8 cellular contexts compared by ENCODE assay signal in genomic region chr1:209335090-209335692, GRCh38.
DNase-seq lines count a peak whose midpoint lies in the region; ATAC-seq and TF ChIP-seq lines count a peak whose summit lies in the region.

No MANE protein-coding gene starts in this region.

- POLR2A ChIA-PET in Panc1 (lab: Charles Lee) = no interaction called here

- CTCF ChIA-PET in Panc1 (lab: Charles Lee) = no interaction called here

- no peaks in the 10 kb centered on the region for H3K27me3 ChIP-seq in Panc1 (ENCODE audit: control insufficient read depth, insufficient read depth, low read length)

- H3K27ac ChIP-seq in Panc1 (ENCODE audit: low read length) = no peak overlapping the region

- H3K4me1 ChIP-seq in Panc1 (ENCODE audit: control insufficient read depth, insufficient read depth, low read length) = no peaks in the 10 kb centered on the region

- in situ Hi-C loops in Panc1 (cut with HindIII; ENCODE audit: low pct_unique_long_range_greater_than_20kb, low sequenced_read_pairs) = no loop called here

- no peaks in the 10 kb centered on the region for H3K36me3 ChIP-seq in Panc1 (ENCODE audit: control insufficient read depth, insufficient read depth, low read length)

- ATAC-seq in GM19043 (IDR thresholded peaks at IDR 0.05; ENCODE audit: low read depth, unreplicated experiment) (peak; percentile 92), HG03139 (IDR thresholded peaks at IDR 0.05; ENCODE audit: unreplicated experiment) (peak; percentile 90), Panc1 (peak; percentile 76)

- peak; percentile 79 for TF ChIP-seq CTCF in Panc1 (IDR thresholded peaks at IDR 0.05)
- peak; percentile 86 for TF ChIP-seq CTCF in fibroblast of mammary gland (conservative IDR thresholded peaks at IDR 0.05; ENCODE audit: control insufficient read depth, insufficient read depth, low read depth, low read length)

- no peak overlapping the region for H3K4me3 ChIP-seq in Panc1 (ENCODE audit: low read depth in 2 of 2, low read length in 2 of 2)
- no peak overlapping the region for H3K4me3 ChIP-seq in fibroblast of mammary gland (ENCODE audit: control insufficient read depth, low read depth, low read length)

- intact Hi-C loops in Panc1 (cut with micrococcal nuclease; ENCODE audit: unreplicated experiment) = no loop called here

- H3K9me3 ChIP-seq in Panc1 (ENCODE audit: control insufficient read depth, insufficient read depth, low read depth, low read length) = no peaks in the 10 kb centered on the region

- no TSS peak for BruUV-seq in Panc1 (replicated peaks; lab: Mats Ljungman, UMichigan)

- DNase-seq in NK-92 treated with Interleukin-12 subunit alpha and Interleukin-12 subunit beta, amount 100 ng/mL, for 24 hours (lab: John Stamatoyannopoulos, UW) = peak; percentile 3
- DNase-seq in NK-92 (lab: John Stamatoyannopoulos, UW; ENCODE audit: unreplicated experiment) (no peak), Panc1 (ENCODE audit: low read depth, low spot score) (peak; percentile 20), fibroblast of mammary gland (ENCODE audit: low read depth) (no peak), superior temporal gyrus (ENCODE audit: extremely low spot score) (peak; percentile 45), cortex of kidney (lab: John Stamatoyannopoulos, UW) (no peak)

Comparison
In these comparisons a context has a peak if more than half of its experiments do, and no peak if none do; other contexts are left out.
1. DNase-seq: peak in NK-92 treated with Interleukin-12 subunit alpha and Interleukin-12 subunit beta, amount 100 ng/mL, for 24 hours (single experiment), Panc1 (single experiment) and superior temporal gyrus (single experiment); none in NK-92 (single experiment), fibroblast of mammary gland (single experiment) and cortex of kidney (single experiment).
2. Peak in every context shown above with its lines, with median percentiles within 50 percentile points of each other: ATAC-seq.